Comparison of ENCODE assay signal across 1 cellular context in genomic region chr4:73407227-73407673, GRCh38.
A peak's percentile ranks its signal among the peaks of the same experiment; 100 is the strongest.
TF ChIP-seq lines count a peak whose summit lies in the region.

No MANE protein-coding gene starts in this region.

TF ChIP-seq in HepG2, 621 proteins besides CTCF, POLR2A, EP300 and RAD21 (continued from another document and continues in another):
- TF ChIP-seq ZNF282 (IDR thresholded peaks at IDR 0.05; ENCODE audit: partially characterized antibody), result no peak
- 0 out of 2 replicates have a peak, but pooled peaks have one; percentile 30 for TF ChIP-seq ZNF446 (CRISPR knock-in tag; IDR thresholded peaks at IDR 0.05)
- TF ChIP-seq CBX2 (IDR thresholded peaks at IDR 0.05; ENCODE audit: low read depth, low read length), result no peak
- no peak for TF ChIP-seq CBX2 (CRISPR knock-in tag; IDR thresholded peaks at IDR 0.05; ENCODE audit: low read depth)
- no peak for TF ChIP-seq ETV6 (CRISPR knock-in tag; conservative IDR thresholded peaks at IDR 0.05)
- no peak for TF ChIP-seq U2AF2 (IDR thresholded peaks at IDR 0.05; ENCODE audit: low read depth, low read length)
- TF ChIP-seq ZNF564 (CRISPR knock-in tag; IDR thresholded peaks at IDR 0.05), result peak; percentile 26; the same call in 1 of the 2 replicates
- no peak for TF ChIP-seq NFIB (CRISPR knock-in tag; IDR thresholded peaks at IDR 0.05; ENCODE audit: borderline replicate concordance)
- TF ChIP-seq XBP1 (CRISPR knock-in tag; IDR thresholded peaks at IDR 0.05), result 0 out of 2 replicates have a peak, but pooled peaks have one; percentile 32
- TF ChIP-seq ZNF512B (CRISPR knock-in tag; IDR thresholded peaks at IDR 0.05; ENCODE audit: borderline replicate concordance), result no peak
- no peak for TF ChIP-seq SMARCE1 (IDR thresholded peaks at IDR 0.05; ENCODE audit: borderline replicate concordance)
- peak; percentile 21; the same call in 1 of the 2 replicates for TF ChIP-seq ARID4A (CRISPR knock-in tag; IDR thresholded peaks at IDR 0.05; ENCODE audit: borderline replicate concordance)
- no peak for TF ChIP-seq ZNF235 (CRISPR knock-in tag; IDR thresholded peaks at IDR 0.05; ENCODE audit: borderline replicate concordance)
- TF ChIP-seq IRF1 (CRISPR knock-in tag; IDR thresholded peaks at IDR 0.05; ENCODE audit: low read depth), result no peak
- peak; percentile 94 for TF ChIP-seq POLR2AphosphoS5 (IDR thresholded peaks at IDR 0.05; ENCODE audit: low read depth, low read length)
- no peak for TF ChIP-seq NFKBIZ (CRISPR knock-in tag; IDR thresholded peaks at IDR 0.05)
- TF ChIP-seq ZSCAN20 (CRISPR knock-in tag; IDR thresholded peaks at IDR 0.05; ENCODE audit: borderline replicate concordance), result 0 out of 2 replicates have a peak, but pooled peaks have one; percentile 65
- TF ChIP-seq ISL2 (CRISPR knock-in tag; IDR thresholded peaks at IDR 0.05), result peak; percentile 42; the same call in 1 of the 2 replicates
- no peak for TF ChIP-seq ZNF225 (CRISPR knock-in tag; IDR thresholded peaks at IDR 0.05)
- TF ChIP-seq IRX3 (CRISPR knock-in tag; IDR thresholded peaks at IDR 0.05; ENCODE audit: borderline replicate concordance, low read depth), result no peak
- no peak for TF ChIP-seq ZNF709 (CRISPR knock-in tag; IDR thresholded peaks at IDR 0.05)
- TF ChIP-seq ZNF543 (CRISPR knock-in tag; IDR thresholded peaks at IDR 0.05), result no peak
- TF ChIP-seq FOXK2 (IDR thresholded peaks at IDR 0.05), result no peak
- no peak for TF ChIP-seq RFX5 (IDR thresholded peaks at IDR 0.05; ENCODE audit: low read depth, low read length)
- TF ChIP-seq REPIN1 (CRISPR knock-in tag; IDR thresholded peaks at IDR 0.05; ENCODE audit: borderline replicate concordance, low read depth), result peak; percentile 72; the same call in 1 of the 2 replicates
- TF ChIP-seq SP2 (CRISPR knock-in tag; IDR thresholded peaks at IDR 0.05), result no peak
- 0 out of 2 replicates have a peak, but pooled peaks have one; percentile 47 for TF ChIP-seq HOXA9 (CRISPR knock-in tag; IDR thresholded peaks at IDR 0.05; ENCODE audit: borderline replicate concordance)
- no peak for TF ChIP-seq DR1 (CRISPR knock-in tag; IDR thresholded peaks at IDR 0.05)
- TF ChIP-seq TFE3 (CRISPR knock-in tag; IDR thresholded peaks at IDR 0.05), result no peak
- TF ChIP-seq RFXAP (CRISPR knock-in tag; IDR thresholded peaks at IDR 0.05; ENCODE audit: borderline replicate concordance), result peak; percentile 48; the same call in 1 of the 2 replicates
- no peak for TF ChIP-seq SOX6 (IDR thresholded peaks at IDR 0.05)
- no peak for TF ChIP-seq SOX6 (CRISPR knock-in tag; IDR thresholded peaks at IDR 0.05)
- peak; percentile 77; the same call in 1 of the 2 replicates for TF ChIP-seq HOXA5 (CRISPR knock-in tag; IDR thresholded peaks at IDR 0.05)
- peak; percentile 44; the same call in 1 of the 2 replicates for TF ChIP-seq ZNF766 (CRISPR knock-in tag; IDR thresholded peaks at IDR 0.05; ENCODE audit: borderline replicate concordance)
- TF ChIP-seq AGO1 (IDR thresholded peaks at IDR 0.05; ENCODE audit: low read depth, low read length, poor library complexity, severe bottlenecking), result no peak
- peak; percentile 68; the same call in 1 of the 2 replicates for TF ChIP-seq MED13 (CRISPR knock-in tag; IDR thresholded peaks at IDR 0.05)
- no peak for TF ChIP-seq GTF2F1 (IDR thresholded peaks at IDR 0.05; ENCODE audit: low read length)
- TF ChIP-seq AFF4 (CRISPR knock-in tag; IDR thresholded peaks at IDR 0.05), result peak; percentile 94
- TF ChIP-seq SATB2 (CRISPR knock-in tag; IDR thresholded peaks at IDR 0.05), result peak; percentile 80
- TF ChIP-seq ZNF512 (CRISPR knock-in tag; IDR thresholded peaks at IDR 0.05), result no peak
- no peak for TF ChIP-seq ZNF510 (CRISPR knock-in tag; IDR thresholded peaks at IDR 0.05; ENCODE audit: low read depth)
- TF ChIP-seq FOXC1 (CRISPR knock-in tag; IDR thresholded peaks at IDR 0.05; ENCODE audit: borderline replicate concordance), result no peak
- TF ChIP-seq ZNF597 (CRISPR knock-in tag; IDR thresholded peaks at IDR 0.05), result no peak
- no peak for TF ChIP-seq ZNF576 (CRISPR knock-in tag; IDR thresholded peaks at IDR 0.05)
- TF ChIP-seq ZNF333 (CRISPR knock-in tag; IDR thresholded peaks at IDR 0.05; ENCODE audit: borderline replicate concordance), result no peak
- peak; percentile 57; the same call in 1 of the 2 replicates for TF ChIP-seq HNF4A (CRISPR knock-in tag; IDR thresholded peaks at IDR 0.05)
- TF ChIP-seq SAFB2 (CRISPR knock-in tag; IDR thresholded peaks at IDR 0.05; ENCODE audit: borderline replicate concordance, low read depth), result no peak
- TF ChIP-seq ZFY (CRISPR knock-in tag; IDR thresholded peaks at IDR 0.05), result peak; percentile 40; the same call in 1 of the 2 replicates
- peak; percentile 89; the same call in 1 of the 2 replicates for TF ChIP-seq ISX (CRISPR knock-in tag; conservative IDR thresholded peaks at IDR 0.05)
- no peak for TF ChIP-seq MAF1 (CRISPR knock-in tag; IDR thresholded peaks at IDR 0.05; ENCODE audit: borderline replicate concordance)
- no peak for TF ChIP-seq ZSCAN5A (CRISPR knock-in tag; IDR thresholded peaks at IDR 0.05; ENCODE audit: borderline replicate concordance)
- TF ChIP-seq ARNTL (CRISPR knock-in tag; IDR thresholded peaks at IDR 0.05), result no peak
